ENCODE assay signal across 13 cellular contexts in the genomic region with DNA sequence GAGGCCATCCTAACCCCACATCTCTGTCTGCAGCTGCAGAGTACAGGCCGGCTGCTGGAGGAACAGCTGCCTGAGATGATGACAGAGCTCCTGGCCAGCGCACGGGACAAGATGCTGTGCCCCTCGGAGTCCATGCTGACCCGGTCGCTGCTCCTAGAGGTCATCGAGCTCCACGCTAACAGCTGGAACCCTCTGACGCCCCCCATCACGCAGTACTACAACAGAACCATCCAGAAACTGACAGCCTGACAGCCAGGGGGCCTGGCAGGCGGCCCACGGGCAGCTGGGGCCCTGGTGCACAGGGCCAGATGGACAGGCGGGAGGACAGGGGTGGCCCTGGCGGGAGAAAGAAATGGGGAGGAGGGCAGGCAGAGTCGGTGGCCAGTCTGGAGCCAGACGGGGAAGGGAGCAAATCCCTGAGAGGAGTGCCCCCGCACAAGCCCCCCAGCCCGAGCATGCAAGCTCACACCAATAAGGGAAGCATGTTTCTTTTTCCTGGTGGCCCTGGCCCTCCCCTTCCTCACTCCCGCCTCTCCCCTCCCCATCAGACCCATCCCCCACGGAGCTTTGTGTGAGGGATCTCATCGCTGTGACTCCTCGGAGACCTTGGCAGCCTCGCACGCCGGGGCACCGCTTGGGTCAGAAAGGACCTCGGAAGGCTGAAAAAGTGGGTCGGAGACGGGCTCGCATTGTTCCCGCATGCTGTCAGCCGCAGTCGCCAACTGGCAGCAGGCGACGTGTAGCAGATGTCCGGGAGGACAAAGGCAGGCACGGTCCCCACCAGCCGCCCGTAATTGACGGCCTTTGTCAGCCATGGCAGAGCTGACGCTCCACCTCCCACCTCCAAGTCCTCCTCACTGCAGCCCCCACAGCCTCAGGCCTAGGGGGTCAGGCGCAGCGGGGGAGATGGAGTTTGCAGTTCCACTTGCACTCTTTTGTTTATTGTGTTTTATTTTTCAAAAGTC.
A peak's percentile ranks its signal among the peaks of the same experiment; 100 is the strongest.
DNase-seq lines count a peak whose midpoint lies in the region; ATAC-seq and TF ChIP-seq lines count a peak whose summit lies in the region.
"Had no signal": no experiment of that assay in that cellular context is flagged by ENCODE, and none has a peak within 500 bp of the region (broad histone marks: within the 10 kb centered on the region; RNA-seq: fewer than 3 reads in every experiment).

No MANE protein-coding gene starts in this region.

- H4K20me1 ChIP-seq in smooth muscle cell (ENCODE audit: low read depth), result no peaks in the 10 kb centered on the region

- DNase-seq in NCI-H2171 (lab: John Stamatoyannopoulos, UW) (peak; percentile 47), cerebellar cortex (ENCODE audit: low spot score) (peak; percentile 91), islet precursor cell (peak; percentile 89), smooth muscle cell (lab: John Stamatoyannopoulos, UW; ENCODE audit: unreplicated experiment) (no peak), DMS53 (lab: John Stamatoyannopoulos, UW) (no peak)
- DNase-seq in activated naive CD4-positive, alpha-beta T cell treated with anti-CD3 and anti-CD28 coated beads, Interleukin-2, amount 10 ng/mL, durations not matched to agents 7 days and 5 days, result no peak
- DNase-seq: activated CD4-positive, alpha-beta T cell treated with anti-CD3 and anti-CD28 coated beads, Interleukin-2, amount 50 U/mL, for 48 hours had no signal

- H3K9me3 ChIP-seq in smooth muscle cell (replicated peaks; ENCODE audit: low read depth), result no peaks in the 10 kb centered on the region
- H3K9me3 ChIP-seq: ascending aorta, gastroesophageal sphincter had no signal

- peak overlapping the region; percentile 45 for H3K4me2 ChIP-seq in smooth muscle cell

- no peaks in the 10 kb centered on the region for H3K36me3 Mint-ChIP-seq in activated naive CD4-positive, alpha-beta T cell treated with anti-CD3 and anti-CD28 coated beads, Interleukin-2, amount 10 ng/mL, durations not matched to agents 7 days and 5 days
- H3K36me3 Mint-ChIP-seq in activated T-helper 17 cell treated with anti-CD3 and anti-CD28 coated beads, Interleukin-2, amount 50 U/mL, for 72 hours (ENCODE audit: low read depth), result no peaks in the 10 kb centered on the region

- no peak overlapping the region for H3K27ac Mint-ChIP-seq in activated naive CD4-positive, alpha-beta T cell treated with anti-CD3 and anti-CD28 coated beads, Interleukin-2, amount 10 ng/mL, durations not matched to agents 7 days and 5 days
- H3K27ac Mint-ChIP-seq in activated T-helper 17 cell treated with anti-CD3 and anti-CD28 coated beads, Interleukin-2, amount 50 U/mL, for 72 hours, result no peak overlapping the region

- H3K4me3 ChIP-seq in smooth muscle cell, result no peak overlapping the region
- H3K4me3 ChIP-seq: ascending aorta, gastroesophageal sphincter, K562 had no signal

- H3K27me3 Mint-ChIP-seq in activated naive CD4-positive, alpha-beta T cell treated with anti-CD3 and anti-CD28 coated beads, Interleukin-2, amount 10 ng/mL, durations not matched to agents 7 days and 5 days, result peaks cover 26% of the 10 kb centered on the region
- H3K27me3 Mint-ChIP-seq in activated T-helper 17 cell treated with anti-CD3 and anti-CD28 coated beads, Interleukin-2, amount 50 U/mL, for 72 hours, result no peaks in the 10 kb centered on the region

- ATAC-seq in GM18517 (IDR thresholded peaks at IDR 0.05; ENCODE audit: unreplicated experiment), result no peak
- no peak for ATAC-seq in activated T-helper 17 cell treated with anti-CD3 and anti-CD28 coated beads, Interleukin-2, amount 50 U/mL, for 72 hours (replicated peaks)
- ATAC-seq: gastroesophageal sphincter, K562, Panc1 had no signal

- peaks cover 19% of the 10 kb centered on the region for H3K4me1 Mint-ChIP-seq in activated naive CD4-positive, alpha-beta T cell treated with anti-CD3 and anti-CD28 coated beads, Interleukin-2, amount 10 ng/mL, durations not matched to agents 7 days and 5 days
- peaks cover 23% of the 10 kb centered on the region for H3K4me1 Mint-ChIP-seq in activated T-helper 17 cell treated with anti-CD3 and anti-CD28 coated beads, Interleukin-2, amount 50 U/mL, for 72 hours

- peaks cover 13% of the 10 kb centered on the region for H3K79me2 ChIP-seq in smooth muscle cell (ENCODE audit: low read depth)

- H3K36me3 ChIP-seq in smooth muscle cell (ENCODE audit: low read depth), result no peaks in the 10 kb centered on the region

- peak overlapping the region; percentile 87 for H3K27ac ChIP-seq in smooth muscle cell (ENCODE audit: low read depth)
- H3K27ac ChIP-seq: ascending aorta had no signal

- H3K27me3 ChIP-seq in smooth muscle cell (ENCODE audit: low read depth), result no peaks in the 10 kb centered on the region
- H3K27me3 ChIP-seq: ascending aorta, gastroesophageal sphincter had no signal

- WGBS in smooth muscle cell (ENCODE audit: low lambda C conversion rate), result 38% methylated on average over 39 of the region's 43 CpGs

- H3K4me1 ChIP-seq in smooth muscle cell (ENCODE audit: low read depth), result peaks cover 33% of the 10 kb centered on the region
- H3K4me1 ChIP-seq: ascending aorta had no signal

- H3K4me3 Mint-ChIP-seq in activated naive CD4-positive, alpha-beta T cell treated with anti-CD3 and anti-CD28 coated beads, Interleukin-2, amount 10 ng/mL, durations not matched to agents 7 days and 5 days, result no peak overlapping the region
- H3K4me3 Mint-ChIP-seq in activated T-helper 17 cell treated with anti-CD3 and anti-CD28 coated beads, Interleukin-2, amount 50 U/mL, for 72 hours, result no peak overlapping the region

- peaks cover 29% of the 10 kb centered on the region for H3F3A ChIP-seq in smooth muscle cell (ENCODE audit: low read depth)

- H3K9ac ChIP-seq in smooth muscle cell (ENCODE audit: low read depth), result peak overlapping the region; percentile 60

- CTCF ChIA-PET in activated naive CD4-positive, alpha-beta T cell treated with anti-CD3 and anti-CD28 coated beads, Interleukin-2, amount 10 ng/mL, durations not matched to agents 7 days and 5 days (lab: Charles Lee), result interaction anchor here (1.2 kb wide), 1 partner anchor 17 kb away, joined by 3 read pairs; no protein-coding TSS in a partner anchor

- H2AFZ ChIP-seq in smooth muscle cell (ENCODE audit: low read depth), result no peak overlapping the region

- no peaks in the 10 kb centered on the region for H3K9me3 Mint-ChIP-seq in activated naive CD4-positive, alpha-beta T cell treated with anti-CD3 and anti-CD28 coated beads, Interleukin-2, amount 10 ng/mL, durations not matched to agents 7 days and 5 days
- no peaks in the 10 kb centered on the region for H3K9me3 Mint-ChIP-seq in activated T-helper 17 cell treated with anti-CD3 and anti-CD28 coated beads, Interleukin-2, amount 50 U/mL, for 72 hours

- TF ChIP-seq CTCF in smooth muscle cell (IDR thresholded peaks at IDR 0.05; ENCODE audit: borderline replicate concordance, insufficient read depth, poor library complexity, severe bottlenecking), result no peak

Comparison
In these comparisons a context has a peak if more than half of its experiments do, and no peak if none do; other contexts are left out.
1. DNase-seq: peak in NCI-H2171 (single experiment), cerebellar cortex (single experiment) and islet precursor cell (single experiment); none in smooth muscle cell (single experiment), activated naive CD4-positive, alpha-beta T cell treated with anti-CD3 and anti-CD28 coated beads, Interleukin-2, amount 10 ng/mL, durations not matched to agents 7 days and 5 days (single experiment) and DMS53 (single experiment).